In genomic region chr5:149519624-149520023, GRCh38 we compare ENCODE assay signal across 1 cellular context.
TF ChIP-seq lines count a peak whose summit lies in the region.

No MANE protein-coding gene starts in this region.

TF ChIP-seq in IMR-90, 13 proteins besides CTCF, POLR2A, EP300 and RAD21:
- TF ChIP-seq MXI1 (IDR thresholded peaks at IDR 0.05; ENCODE audit: borderline replicate concordance, low read depth, low read length) (no peak), MAFK (IDR thresholded peaks at IDR 0.05; ENCODE audit: low read depth, low read length) (peak; percentile 61)
